In genomic region chr10:58560068-58560467, GRCh38 we compare ENCODE assay signal across 10 cellular contexts. TPM values are rescaled to one million over a fixed set of nuclear protein-coding genes. Genes with fewer than 3 reads are reported as not detected.
"Had no signal": no experiment of that assay in that cellular context is flagged by ENCODE, and none has a peak within 500 bp of the region (broad histone marks: within the 10 kb centered on the region; RNA-seq: fewer than 3 reads in every experiment).

No MANE protein-coding gene starts in this region.

- H3K36me3 ChIP-seq: HAP-1 had no signal

- DNase-seq: GM23248, GOT3, H7, IMR-90, Kasumi-1, KG1 had no signal

- H3K27ac ChIP-seq: GM23248 had no signal

- H2AFZ ChIP-seq: GM23248 had no signal

- H3K4me3 ChIP-seq: GM23248, HAP-1, K562 had no signal

- H3K9ac ChIP-seq: GM23248 had no signal

- ATAC-seq: HCT116, K562 had no signal

- H3K4me1 ChIP-seq: HAP-1 had no signal

RNA-seq across cellular contexts. Expression of gene BICC1, which starts 47.4 kb away (rescaled TPM):
- total RNA-seq: HT-29, K562 had no signal
